Comparison of ENCODE assay signal across 33 cellular contexts in the genomic region with DNA sequence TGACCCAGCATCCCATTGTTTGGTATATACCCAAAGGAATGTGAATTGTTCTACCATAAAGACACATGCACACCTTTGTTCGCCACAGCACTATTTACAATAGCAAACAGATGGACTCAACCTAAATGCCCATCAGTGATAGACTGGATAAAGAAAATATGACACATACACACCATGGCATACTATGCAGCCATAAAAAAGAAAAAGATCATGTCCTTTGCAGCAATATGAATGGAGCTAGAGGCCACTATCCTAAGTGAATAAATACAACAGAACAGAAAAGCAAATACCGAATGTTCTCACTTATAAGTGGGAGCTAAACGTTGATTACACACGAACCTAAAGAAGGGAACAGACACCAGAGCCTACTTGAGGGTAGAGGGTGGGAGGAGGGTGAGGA.
"Had no signal": no experiment of that assay in that cellular context is flagged by ENCODE, and none has a peak within 500 bp of the region (broad histone marks: within the 10 kb centered on the region; RNA-seq: fewer than 3 reads in every experiment).

No MANE protein-coding gene starts in this region.

- H3K4me1 ChIP-seq: adrenal gland, ascending aorta, body of pancreas, breast epithelium had no signal

- H3K27ac ChIP-seq: adrenal gland, ascending aorta, body of pancreas, brain microvascular endothelial cell, breast epithelium, cardiac muscle cell had no signal

- ATAC-seq: activated naive CD4-positive, alpha-beta T cell treated with anti-CD3 and anti-CD28 coated beads, Interleukin-2, amount 50 U/mL, for 72 hours; activated naive CD8-positive, alpha-beta T cell treated with anti-CD3 and anti-CD28 coated beads, Interleukin-2, amount 50 U/mL, for 24 hours; activated T-cell treated with anti-CD3 and anti-CD28 coated beads, Interleukin-2, amount 50 U/mL, for 4 hours; activated T-cell treated with anti-CD3 and anti-CD28 coated beads, Interleukin-2, amount 50 U/mL, for 72 hours; activated T-helper 17 cell treated with anti-CD3 and anti-CD28 coated beads, Interleukin-2, amount 50 U/mL, for 72 hours; body of pancreas had no signal

- H3K9me3 ChIP-seq: adrenal gland, ascending aorta, body of pancreas, breast epithelium had no signal

- H3K27me3 ChIP-seq: adrenal gland, ascending aorta, body of pancreas, brain microvascular endothelial cell, breast epithelium, cardiac muscle cell had no signal

- FAIRE-seq: astrocyte, bronchial epithelial cell had no signal

- H3K36me3 ChIP-seq: adrenal gland, ascending aorta, brain microvascular endothelial cell, breast epithelium, cardiac muscle cell had no signal

- DNase-seq: activated effector memory CD4-positive, alpha-beta T cell treated with anti-CD3 and anti-CD28 coated beads, Interleukin-2, amount 50 U/mL, for 16 hours; activated effector memory CD4-positive, alpha-beta T cell treated with Interleukin-2 at 50 U/mL for 16 hours; activated gamma-delta T cell; activated gamma-delta T cell treated with Interleukin-2 at 50 U/mL for 16 hours; activated naive CD4-positive, alpha-beta T cell; activated naive CD4-positive, alpha-beta T cell treated with anti-CD3 and anti-CD28 coated beads for 36 hours; activated naive CD4-positive, alpha-beta T cell treated with anti-CD3 and anti-CD28 coated beads, Interleukin-2, amount 10 ng/mL, durations not matched to agents 7 days and 5 days; activated naive CD4-positive, alpha-beta T cell treated with anti-CD3 and anti-CD28 coated beads, Interleukin-2, amount 50 U/mL, for 16 hours; activated naive CD4-positive, alpha-beta T cell treated with Interleukin-2 at 50 U/mL for 16 hours; activated naive CD8-positive, alpha-beta T cell treated with anti-CD3 and anti-CD28 coated beads for 36 hours; activated naive CD8-positive, alpha-beta T cell treated with anti-CD3 and anti-CD28 coated beads, Interleukin-2, amount 10 ng/mL, durations not matched to agents 7 days and 5 days; activated naive CD8-positive, alpha-beta T cell treated with anti-CD3 and anti-CD28 coated beads, Interleukin-2, amount 50 U/mL, for 24 hours; activated T-cell treated with anti-CD3 and anti-CD28 coated beads, Interleukin-2, amount 50 U/mL, for 24 hours; activated T-cell treated with anti-CD3 and anti-CD28 coated beads, Interleukin-2, amount 50 U/mL, for 4 hours; activated T-cell treated with anti-CD3 and anti-CD28 coated beads, Interleukin-2, amount 50 U/mL, for 48 hours; activated T-cell treated with anti-CD3 and anti-CD28 coated beads, Interleukin-2, amount 50 U/mL, for 72 hours; adrenal gland; amniotic stem cell; amygdala; anterior cingulate cortex; aorta; body of pancreas; brain microvascular endothelial cell; caudate nucleus; central memory CD4-positive, alpha-beta T cell; cerebellar nuclear complex had no signal

- H3K4me3 ChIP-seq: adrenal gland, ascending aorta, body of pancreas, breast epithelium, cardiac muscle cell had no signal
